ENCODE assay signal across 8 cellular contexts in the genomic region with DNA sequence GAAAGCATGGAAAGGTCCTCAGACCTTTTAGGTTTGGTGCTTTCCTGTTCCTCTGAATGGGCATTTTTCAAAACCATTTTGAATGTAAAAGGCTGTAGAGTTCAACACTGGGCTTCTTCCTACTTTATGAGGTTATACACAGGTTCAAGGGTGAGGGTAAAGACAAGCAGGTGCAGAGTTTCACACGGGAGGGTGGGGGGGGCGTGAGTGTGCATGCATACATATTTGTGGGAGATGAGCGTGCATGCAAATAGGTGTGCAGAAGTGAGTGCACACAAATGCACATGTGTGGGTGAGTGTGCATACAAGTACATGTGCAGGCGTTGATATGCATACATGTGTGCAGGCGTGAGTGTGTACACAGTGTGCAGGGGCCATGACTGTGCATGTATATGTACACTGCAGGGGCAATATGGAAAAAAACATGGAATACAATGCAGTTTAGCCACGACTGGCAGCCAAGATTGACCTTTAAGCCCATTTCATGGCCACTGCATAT.
A peak's percentile ranks its signal among the peaks of the same experiment; 100 is the strongest.
DNase-seq lines count a peak whose midpoint lies in the region; ATAC-seq and TF ChIP-seq lines count a peak whose summit lies in the region.

No MANE protein-coding gene starts in this region.

- intact Hi-C loops in lower lobe of right lung (cut with DNase I): no loop called here

- H3K9me3 ChIP-seq in MG63 (no peaks in the 10 kb centered on the region), lower lobe of right lung (no peaks in the 10 kb centered on the region)

- peak; percentile 16 for ATAC-seq in GM18505 (IDR thresholded peaks at IDR 0.05; ENCODE audit: unreplicated experiment)
- ATAC-seq in GM21717 (IDR thresholded peaks at IDR 0.05; ENCODE audit: unreplicated experiment): peak; percentile 18
- ATAC-seq in lower lobe of right lung: peak in 1 of 2 donors; percentile 16

- no peaks in the 10 kb centered on the region for H3K36me3 ChIP-seq in MG63
- no peaks in the 10 kb centered on the region for H3K36me3 ChIP-seq in lower lobe of right lung

- H3K27me3 ChIP-seq in MG63: no peaks in the 10 kb centered on the region
- no peaks in the 10 kb centered on the region for H3K27me3 ChIP-seq in lower lobe of right lung (ENCODE audit: low read depth)

- peak overlapping the region; percentile 6; the same call in 1 of the 2 replicates for H3K4me3 ChIP-seq in MG63
- H3K4me3 ChIP-seq in lower lobe of right lung: no peak overlapping the region

- DNase-seq in MG63 (no peak), lower lobe of right lung (no peak), occipital lobe (lab: John Stamatoyannopoulos, UW) (no peak), NCI-H748 treated with DMSO at 0.1 percent for 48 hours (lab: John Stamatoyannopoulos, UW) (no peak), SW 1271 (lab: John Stamatoyannopoulos, UW) (no peak), NCI-H2081 treated with DMSO at 0.1 percent for 48 hours (lab: John Stamatoyannopoulos, UW) (no peak)

- no peak for TF ChIP-seq POLR2A in GM18505 (IDR thresholded peaks at IDR 0.05; ENCODE audit: borderline replicate concordance, extremely low read depth, insufficient read depth, insufficient read length)

- peak overlapping the region; percentile 14 for H3K27ac ChIP-seq in lower lobe of right lung

- no peak for TF ChIP-seq CTCF in lower lobe of right lung (IDR thresholded peaks at IDR 0.05)

- H3K4me1 ChIP-seq in lower lobe of right lung: peaks cover 15% of the 10 kb centered on the region
